Comparison of ENCODE assay signal across 1 cellular context in the genomic region with DNA sequence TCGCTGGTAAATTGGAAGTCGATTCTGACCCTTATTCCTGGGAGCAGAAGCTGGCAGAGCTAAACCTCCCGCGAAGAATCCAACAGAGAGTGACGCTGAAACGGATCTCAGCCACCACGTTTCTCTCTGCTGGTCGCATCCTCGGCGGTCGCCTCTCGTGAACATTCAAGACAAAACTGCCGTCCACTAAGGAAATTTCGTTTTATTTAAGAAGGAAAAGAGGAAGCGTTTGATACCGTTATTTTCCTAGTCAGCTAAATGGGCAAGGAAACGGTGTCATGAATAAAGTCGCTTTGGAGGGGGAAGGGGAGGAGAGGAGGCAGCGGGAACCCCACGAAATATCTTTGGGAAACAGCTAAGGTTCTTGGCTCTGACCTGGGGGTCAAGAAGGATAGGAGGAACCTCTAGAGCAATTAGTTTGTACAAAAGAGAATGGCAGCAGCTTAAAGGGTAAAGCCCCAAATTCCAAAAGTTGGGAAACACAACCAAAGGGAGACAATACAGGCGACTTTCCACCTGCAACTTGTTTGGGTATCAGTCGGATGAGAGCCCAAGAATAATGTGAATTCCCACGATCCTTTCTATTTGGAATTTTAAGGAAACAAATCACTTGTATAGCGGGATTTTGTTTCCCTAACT.
A peak's percentile ranks its signal among the peaks of the same experiment; 100 is the strongest.
TF ChIP-seq lines count a peak whose summit lies in the region.

No MANE protein-coding gene starts in this region.

TF ChIP-seq in H1, 55 proteins besides CTCF, POLR2A, EP300 and RAD21:
- TF ChIP-seq HDAC6 (IDR thresholded peaks at IDR 0.05; ENCODE audit: low read depth, low read length) (no peak), POU5F1 (IDR thresholded peaks at IDR 0.05; ENCODE audit: low read depth, low read length) (no peak), CBX8 (IDR thresholded peaks at IDR 0.05; ENCODE audit: borderline replicate concordance, low read depth, low read length) (peak; percentile 92), RNF2 (IDR thresholded peaks at IDR 0.05; ENCODE audit: borderline replicate concordance, low read depth, low read length, missing control alignments, poor library complexity, severe bottlenecking) (peak; percentile 23), KDM5A (IDR thresholded peaks at IDR 0.05; ENCODE audit: low read length) (no peak), BRCA1 (IDR thresholded peaks at IDR 0.05; ENCODE audit: low read depth, low read length) (no peak), TBP (IDR thresholded peaks at IDR 0.05; ENCODE audit: low read depth, low read length) (no peak)
